6 cellular contexts compared by ENCODE assay signal in the genomic region with DNA sequence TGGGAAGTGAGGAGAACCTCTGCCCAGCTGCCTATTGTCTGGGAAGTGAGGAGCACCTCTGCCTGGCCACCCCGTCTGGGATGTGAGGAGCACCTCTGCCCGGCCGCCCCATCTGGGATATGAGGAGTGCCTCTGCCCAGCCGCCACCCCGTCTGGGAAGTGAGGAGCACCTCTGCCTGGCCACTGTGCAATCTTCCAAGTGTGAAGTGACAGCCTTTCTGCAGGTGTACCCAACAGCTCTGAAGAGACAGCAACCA. TPM values are rescaled to one million over a fixed set of nuclear protein-coding genes. Genes with fewer than 3 reads are reported as not detected.
DNase-seq lines count a peak whose midpoint lies in the region; TF ChIP-seq lines count a peak whose summit lies in the region.
"Not testable (repeated sequence)": the region's sequence is repeated elsewhere in the genome, so short reads cannot be mapped to it uniquely, and the experiment has no call there.
"Had no signal": no experiment of that assay in that cellular context is flagged by ENCODE, and none has a peak within 500 bp of the region (broad histone marks: within the 10 kb centered on the region; RNA-seq: fewer than 3 reads in every experiment).

No MANE protein-coding gene starts in this region.

- not testable (repeated sequence) for H3K4me3 Mint-ChIP-seq in chondrocyte (ENCODE audit: unreplicated experiment)

- peaks cover 11% of the 10 kb centered on the region for H3K27me3 Mint-ChIP-seq in chondrocyte (ENCODE audit: low read depth)

- TF ChIP-seq CTCF in chondrocyte (IDR thresholded peaks at IDR 0.05), result not testable (repeated sequence)

- not testable (repeated sequence) for H3K36me3 Mint-ChIP-seq in chondrocyte (ENCODE audit: low read depth)

- not testable (repeated sequence) for H3K4me1 Mint-ChIP-seq in chondrocyte (ENCODE audit: low read depth)

- DNase-seq in chondrocyte (ENCODE audit: low spot score), result peak; percentile 73

- H3K9me3 Mint-ChIP-seq in chondrocyte (ENCODE audit: low read depth), result peaks cover 20% of the 10 kb centered on the region

- not testable (repeated sequence) for H3K27ac Mint-ChIP-seq in chondrocyte (ENCODE audit: unreplicated experiment)

RNA-seq across cellular contexts. Expression of a gene that starts 9.4 kb away (rescaled TPM):
- total RNA-seq in chondrocyte, result not detected in 3 replicates
- total RNA-seq: A172, A673, Caco-2, Calu3, Daoy had no signal

RNA-seq across cellular contexts. Expression of a gene that starts 46.8 kb away (rescaled TPM):
- not detected in 3 replicates for total RNA-seq in chondrocyte
- total RNA-seq: A172, A673, Caco-2, Calu3, Daoy had no signal
